Comparison of ENCODE assay signal across 9 cellular contexts in the genomic region with DNA sequence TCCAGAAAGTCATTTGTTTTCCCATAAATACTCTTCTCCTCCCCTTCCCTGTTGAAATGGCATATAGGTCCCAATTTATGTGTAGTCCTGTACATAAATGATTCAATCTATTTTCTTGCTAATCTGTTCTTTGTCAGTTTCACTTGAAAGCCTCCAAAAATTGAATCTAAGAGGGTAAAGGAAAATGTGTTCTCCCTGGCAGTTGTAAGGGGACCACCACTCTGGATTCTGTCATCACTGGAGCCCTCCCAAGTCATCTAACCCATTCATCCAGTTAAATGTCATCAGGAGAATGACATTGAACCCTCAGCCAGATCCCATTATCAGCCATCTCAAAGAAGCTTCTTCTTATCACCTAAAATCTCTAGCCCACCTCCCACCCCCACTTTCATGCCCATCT.
"Had no signal": no experiment of that assay in that cellular context is flagged by ENCODE, and none has a peak within 500 bp of the region (broad histone marks: within the 10 kb centered on the region; RNA-seq: fewer than 3 reads in every experiment).

No MANE protein-coding gene starts in this region.

- H3K27ac ChIP-seq: GM23248 had no signal

- H3K36me3 ChIP-seq: HAP-1 had no signal

- H3K4me3 ChIP-seq: GM23248, GM23338, HAP-1 had no signal

- DNase-seq: GM23248, GOT3, H7, H9, HCEC 1CT, HFFc6 had no signal

- H3K27ac Mint-ChIP-seq: GM23338, H9, HFFc6 had no signal

- ATAC-seq: GM23338, HCT116 had no signal

- H3K4me1 ChIP-seq: HAP-1 had no signal

- H3K9me3 Mint-ChIP-seq: GM23338, H9, HFFc6 had no signal
